14 cellular contexts compared by ENCODE assay signal in genomic region chr6:75094614-75095321, GRCh38.
DNase-seq lines count a peak whose midpoint lies in the region; ATAC-seq and TF ChIP-seq lines count a peak whose summit lies in the region.
"Had no signal": no experiment of that assay in that cellular context is flagged by ENCODE, and none has a peak within 500 bp of the region (broad histone marks: within the 10 kb centered on the region; RNA-seq: fewer than 3 reads in every experiment).

No MANE protein-coding gene starts in this region.

- peak; percentile 84 for ATAC-seq in left lung
- ATAC-seq: body of pancreas had no signal

- H3K36me3 ChIP-seq in left lung = no peaks in the 10 kb centered on the region

- no peaks in the 10 kb centered on the region for H3K9me3 ChIP-seq in left lung
- H3K9me3 ChIP-seq: body of pancreas had no signal

- TF ChIP-seq CTCF in left lung (IDR thresholded peaks at IDR 0.05) (no peak), GM20000 (IDR thresholded peaks at IDR 0.05; ENCODE audit: extremely low read depth, missing control alignments) (no peak)

- H3K4me3 ChIP-seq in left lung = no peak overlapping the region
- H3K4me3 ChIP-seq: body of pancreas had no signal

- DNase-seq in GM04504 (ENCODE audit: low read depth) (peak; percentile 29), astrocyte of the hippocampus (ENCODE audit: low read depth, low spot score) (peak; percentile 73), left lung (no peak), stromal cell of bone marrow (ENCODE audit: low read depth) (peak; percentile 93), ureter (ENCODE audit: low spot score) (no peak), NCI-H345 treated with DMSO at 0.1 percent for 48 hours (lab: John Stamatoyannopoulos, UW; ENCODE audit: unreplicated experiment) (no peak), NCI-H2107 treated with DMSO at 0.1 percent for 48 hours (lab: John Stamatoyannopoulos, UW; ENCODE audit: unreplicated experiment) (no peak), GM20000 (ENCODE audit: low spot score) (no peak)
- DNase-seq: activated CD4-positive, CD25-positive, alpha-beta regulatory T cell treated with anti-CD3 and anti-CD28 coated beads, Interleukin-2, amount 50 U/mL, for 72 hours; activated T-cell treated with anti-CD3 and anti-CD28 coated beads, Interleukin-2, amount 50 U/mL, for 1 hour; body of pancreas; Karpas-422; NCI-H187; substantia nigra had no signal

- peak overlapping the region in 1 of 2 donors; percentile 41 for H3K27ac ChIP-seq in left lung
- H3K27ac ChIP-seq: body of pancreas had no signal

- H3K27me3 ChIP-seq in left lung = no peaks in the 10 kb centered on the region
- H3K27me3 ChIP-seq: body of pancreas had no signal

- intact Hi-C loops in left lung (cut with DNase I) = no loop called here

- H3K4me1 ChIP-seq in left lung = no peaks in the 10 kb centered on the region

Comparison
In these comparisons a context has a peak if more than half of its experiments do, and no peak if none do; other contexts are left out.
1. DNase-seq: peak in GM04504 (single experiment), astrocyte of the hippocampus (single experiment) and stromal cell of bone marrow (single experiment); none in left lung (0 of 2), ureter (single experiment), NCI-H345 treated with DMSO at 0.1 percent for 48 hours (single experiment), NCI-H2107 treated with DMSO at 0.1 percent for 48 hours (single experiment) and GM20000 (single experiment).